ENCODE assay signal across 19 cellular contexts in genomic region chr3:119149484-119149883, GRCh38. TPM values are rescaled to one million over a fixed set of nuclear protein-coding genes. Genes with fewer than 3 reads are reported as not detected.
DNase-seq lines count a peak whose midpoint lies in the region; ATAC-seq, FAIRE-seq and TF ChIP-seq lines count a peak whose summit lies in the region.
"Had no signal": no experiment of that assay in that cellular context is flagged by ENCODE, and none has a peak within 500 bp of the region (broad histone marks: within the 10 kb centered on the region; RNA-seq: fewer than 3 reads in every experiment).

No MANE protein-coding gene starts in this region.

- FAIRE-seq in frontal cortex (lab: Jason Lieb, UNC): no peak

- POLR2A ChIA-PET in CD8-positive, alpha-beta T cell (lab: Charles Lee): no interaction called here

- in situ Hi-C loops in brain microvascular endothelial cell (cut with HindIII; ENCODE audit: low pct_ligation_motif_present, low sequenced_read_pairs): no loop called here

- CTCF ChIA-PET in CD8-positive, alpha-beta T cell (lab: Charles Lee): interaction anchor here (1.3 kb wide), 1 partner anchor 92 kb away, joined by 5 read pairs; no protein-coding TSS in a partner anchor

- no peak overlapping the region for H3K27ac ChIP-seq in CD8-positive, alpha-beta T cell (ENCODE audit: low read depth, low read length)
- H3K27ac ChIP-seq in brain microvascular endothelial cell: no peak overlapping the region
- H3K27ac ChIP-seq: heart right ventricle, skin epidermis had no signal

- H3K27me3 Mint-ChIP-seq in CD8-positive, alpha-beta T cell (ENCODE audit: low read depth): no peaks in the 10 kb centered on the region
- peaks cover 2 to 18% (median 11%) of the 10 kb centered on the region in 3 donors for H3K27me3 Mint-ChIP-seq in immature natural killer cell (ENCODE audit: low read depth in 3 of 3)

- peaks cover 16% of the 10 kb centered on the region for H3K9me3 Mint-ChIP-seq in CD8-positive, alpha-beta T cell
- H3K9me3 Mint-ChIP-seq in immature natural killer cell: peaks cover 0 to 13% (median 10%) of the 10 kb centered on the region in 6 donors

- no peak overlapping the region for H3K4me3 Mint-ChIP-seq in CD8-positive, alpha-beta T cell
- H3K4me3 Mint-ChIP-seq in immature natural killer cell: no peak overlapping the region
- H3K4me3 Mint-ChIP-seq: activated CD4-positive, alpha-beta memory T cell treated with anti-CD3 and anti-CD28 coated beads, Interleukin-2, amount 10 ng/mL, durations not matched to agents 7 days and 5 days had no signal

- no peaks in the 10 kb centered on the region for H3K4me1 ChIP-seq in CD8-positive, alpha-beta T cell (ENCODE audit: insufficient read depth, low read length)
- H3K4me1 ChIP-seq: heart right ventricle had no signal

- H3K36me3 Mint-ChIP-seq in CD8-positive, alpha-beta T cell: no peaks in the 10 kb centered on the region
- peaks cover 0 to 4% (median 0%) of the 10 kb centered on the region in 3 donors for H3K36me3 Mint-ChIP-seq in immature natural killer cell

- no peak for TF ChIP-seq CTCF in CD8-positive, alpha-beta T cell (IDR thresholded peaks at IDR 0.05)
- no peak for TF ChIP-seq CTCF in brain microvascular endothelial cell (IDR thresholded peaks at IDR 0.05; ENCODE audit: low read depth, low read length, missing control alignments)

- no peak for DNase-seq in CD8-positive, alpha-beta T cell
- DNase-seq in HS-27A (ENCODE audit: low read depth) (peak; percentile 31), brain microvascular endothelial cell (peak; percentile 66), immature natural killer cell (peak in 2 of 3 donors; percentile 1 to 3), frontal cortex (ENCODE audit: low spot score in 2 of 2) (no peak), globus pallidus (ENCODE audit: low spot score) (no peak), NCI-H774 (lab: John Stamatoyannopoulos, UW) (no peak)
- DNase-seq: activated CD4-positive, alpha-beta memory T cell treated with anti-CD3 and anti-CD28 coated beads, Interleukin-2, amount 10 ng/mL, durations not matched to agents 7 days and 5 days; activated gamma-delta T cell treated with Interleukin-2 at 50 U/mL for 16 hours; caudate nucleus; DND-41; heart right ventricle; left colon; NCI-H1436; stimulated activated naive CD4-positive, alpha-beta T cell had no signal

- H3K27ac Mint-ChIP-seq in CD8-positive, alpha-beta T cell: no peak overlapping the region
- H3K27ac Mint-ChIP-seq in immature natural killer cell: no peak overlapping the region
- H3K27ac Mint-ChIP-seq: activated CD4-positive, alpha-beta memory T cell treated with anti-CD3 and anti-CD28 coated beads, Interleukin-2, amount 10 ng/mL, durations not matched to agents 7 days and 5 days had no signal

- H3K9me3 ChIP-seq in CD8-positive, alpha-beta T cell (ENCODE audit: low read length): peaks cover 4% of the 10 kb centered on the region

- no peaks in the 10 kb centered on the region for H3K27me3 ChIP-seq in CD8-positive, alpha-beta T cell (ENCODE audit: insufficient read depth, low read length)
- no peaks in the 10 kb centered on the region for H3K27me3 ChIP-seq in brain microvascular endothelial cell (replicated peaks)
- H3K27me3 ChIP-seq: heart right ventricle had no signal

- H3K36me3 ChIP-seq in CD8-positive, alpha-beta T cell (ENCODE audit: insufficient read depth, low read length): no peaks in the 10 kb centered on the region
- no peaks in the 10 kb centered on the region for H3K36me3 ChIP-seq in brain microvascular endothelial cell (replicated peaks)
- H3K36me3 ChIP-seq: heart right ventricle had no signal

- intact Hi-C loops in CD8-positive, alpha-beta T cell (cut with DNase I, micrococcal nuclease): loop anchor here in 1 of 2 experiments (5.0 kb wide), 1 partner anchor 203 kb away; no protein-coding TSS in a partner anchor

- peak; percentile 57 for ATAC-seq in CD8-positive, alpha-beta T cell
- ATAC-seq: heart right ventricle, left colon had no signal

- peaks cover 2% of the 10 kb centered on the region for H3K4me1 Mint-ChIP-seq in CD8-positive, alpha-beta T cell (ENCODE audit: low read depth)
- H3K4me1 Mint-ChIP-seq in immature natural killer cell: peaks cover 6 to 8% of the 10 kb centered on the region in 2 donors

- H3K4me3 ChIP-seq in CD8-positive, alpha-beta T cell (ENCODE audit: low read depth, low read length): no peak overlapping the region
- no peak overlapping the region for H3K4me3 ChIP-seq in brain microvascular endothelial cell (ENCODE audit: low read depth, low read length)
- H3K4me3 ChIP-seq: heart right ventricle, skin epidermis had no signal

RNA-seq across cellular contexts. Expression of gene TEX55, which starts 3.5 kb away (rescaled TPM):
- total RNA-seq in CD8-positive, alpha-beta T cell: not detected
- polyA plus RNA-seq in immature natural killer cell: not detected
- not detected for total RNA-seq in frontal cortex
- total RNA-seq: activated CD4-positive, alpha-beta memory T cell treated with anti-CD3 and anti-CD28 coated beads, Interleukin-2, amount 10 ng/mL, durations not matched to agents 7 days and 5 days; heart right ventricle; left colon; mucosa of gallbladder; osteocyte; ureter had no signal
- polyA plus RNA-seq: heart right ventricle had no signal

RNA-seq across cellular contexts. Expression of gene UPK1B, which starts 23.9 kb away (rescaled TPM):
- not detected for total RNA-seq in CD8-positive, alpha-beta T cell
- polyA plus RNA-seq in immature natural killer cell: not detected
- not detected for total RNA-seq in frontal cortex
- total RNA-seq: activated CD4-positive, alpha-beta memory T cell treated with anti-CD3 and anti-CD28 coated beads, Interleukin-2, amount 10 ng/mL, durations not matched to agents 7 days and 5 days; left colon had no signal
- polyA plus RNA-seq: heart right ventricle had no signal

Comparison
In these comparisons a context has a peak if more than half of its experiments do, and no peak if none do; other contexts are left out.
1. DNase-seq: peak in HS-27A (single experiment), brain microvascular endothelial cell (single experiment) and immature natural killer cell (2 of 3); none in CD8-positive, alpha-beta T cell (0 of 7), frontal cortex (0 of 2), globus pallidus (single experiment) and NCI-H774 (single experiment).